ENCODE assay signal across 16 cellular contexts in the genomic region with DNA sequence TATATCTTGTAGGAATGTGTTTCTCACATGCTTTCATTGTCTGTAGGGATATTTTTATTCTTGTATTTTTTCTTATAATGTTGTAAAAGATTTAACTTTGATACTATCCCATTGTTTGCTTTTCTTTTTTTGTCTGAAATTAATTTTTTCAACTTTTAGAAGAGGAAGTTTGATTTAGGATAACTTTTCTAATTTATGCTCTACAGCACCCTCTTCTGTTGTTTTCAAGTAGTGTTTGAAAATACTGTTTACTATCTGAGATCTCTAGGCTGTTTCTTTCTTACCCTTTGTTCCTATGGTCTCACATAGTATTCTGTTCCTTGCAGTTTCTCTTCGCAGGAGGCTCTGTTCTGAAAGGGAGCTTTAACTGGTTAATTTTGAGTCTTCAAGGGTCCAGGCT.
"Had no signal": no experiment of that assay in that cellular context is flagged by ENCODE, and none has a peak within 500 bp of the region (broad histone marks: within the 10 kb centered on the region; RNA-seq: fewer than 3 reads in every experiment).

No MANE protein-coding gene starts in this region.

- H3K9me3 ChIP-seq: ovary had no signal

- H3K27ac Mint-ChIP-seq: activated CD8-positive, alpha-beta memory T cell treated with anti-CD3 and anti-CD28 coated beads, Interleukin-2, amount 10 ng/mL, durations not matched to agents 7 days and 5 days; activated naive CD8-positive, alpha-beta T cell; activated T-cell treated with anti-CD3 and anti-CD28 coated beads, Interleukin-2, amount 50 U/mL, for 24 hours; memory B cell; nephron progenitor cell had no signal

- H3K36me3 ChIP-seq: brain microvascular endothelial cell, ovary, stomach had no signal

- H3K4me1 Mint-ChIP-seq: nephron progenitor cell had no signal

- H3K4me1 ChIP-seq: vagina had no signal

- DNase-seq: activated CD4-positive, CD25-positive, alpha-beta regulatory T cell; activated CD8-positive, alpha-beta memory T cell treated with anti-CD3 and anti-CD28 coated beads, Interleukin-2, amount 10 ng/mL, durations not matched to agents 7 days and 5 days; activated effector memory CD4-positive, alpha-beta T cell treated with anti-CD3 and anti-CD28 coated beads, Interleukin-2, amount 50 U/mL, for 16 hours; activated T-cell treated with anti-CD3 and anti-CD28 coated beads, Interleukin-2, amount 50 U/mL, for 24 hours; brain microvascular endothelial cell; cerebellar nuclear complex; foreskin fibroblast; head of caudate nucleus; left ventricle myocardium inferior; nephron progenitor cell; ovary; stomach had no signal

- H3K4me3 ChIP-seq: left ventricle myocardium inferior, ovary, stomach, vagina had no signal

- H3K4me3 Mint-ChIP-seq: activated CD8-positive, alpha-beta memory T cell treated with anti-CD3 and anti-CD28 coated beads, Interleukin-2, amount 10 ng/mL, durations not matched to agents 7 days and 5 days; activated naive CD8-positive, alpha-beta T cell; activated T-cell treated with anti-CD3 and anti-CD28 coated beads, Interleukin-2, amount 50 U/mL, for 24 hours; memory B cell; nephron progenitor cell had no signal

- ATAC-seq: activated CD8-positive, alpha-beta memory T cell treated with anti-CD3 and anti-CD28 coated beads, Interleukin-2, amount 10 ng/mL, durations not matched to agents 7 days and 5 days; esophagus mucosa had no signal

- H3K27me3 Mint-ChIP-seq: activated CD8-positive, alpha-beta memory T cell treated with anti-CD3 and anti-CD28 coated beads, Interleukin-2, amount 10 ng/mL, durations not matched to agents 7 days and 5 days; activated naive CD8-positive, alpha-beta T cell; activated T-cell treated with anti-CD3 and anti-CD28 coated beads, Interleukin-2, amount 50 U/mL, for 24 hours; memory B cell had no signal

- H3K27ac ChIP-seq: brain microvascular endothelial cell, left ventricle myocardium inferior, ovary, stomach, vagina had no signal

- H3K27me3 ChIP-seq: brain microvascular endothelial cell, ovary, stomach, vagina had no signal
